In the genomic region with DNA sequence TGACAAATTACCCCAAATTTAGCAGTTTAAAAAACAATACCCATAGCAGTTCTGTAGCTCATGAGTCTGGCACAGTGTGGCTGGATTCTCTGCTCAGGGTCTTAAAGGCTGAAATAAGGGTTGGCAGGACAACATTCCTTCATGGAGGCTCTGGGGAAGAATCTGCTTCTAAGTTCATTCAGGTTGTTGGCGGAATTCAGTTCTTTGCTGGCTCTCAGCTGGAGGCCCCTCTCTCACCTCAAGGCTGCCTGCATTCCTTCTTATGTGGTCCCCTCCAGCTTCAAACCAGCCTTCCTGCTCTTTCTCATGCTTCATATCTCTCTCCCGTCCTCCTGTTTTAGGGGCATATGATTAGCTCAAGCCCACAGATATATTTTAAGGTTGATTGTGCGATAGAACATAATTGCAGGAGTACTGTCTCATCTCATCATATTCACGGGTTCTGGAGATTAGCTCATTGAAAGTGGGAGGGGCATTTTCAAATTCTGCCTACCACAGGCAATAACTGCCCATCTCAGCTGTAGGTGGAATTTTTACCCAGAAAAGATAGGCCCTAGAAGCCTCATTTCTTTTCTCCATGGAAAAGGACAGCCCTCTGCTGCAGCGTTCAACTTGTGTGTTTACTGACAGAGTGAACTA, we compare ENCODE assay signal across 21 cellular contexts. TPM values are rescaled to one million over a fixed set of nuclear protein-coding genes. Genes with fewer than 3 reads are reported as not detected.
DNase-seq lines count a peak whose midpoint lies in the region; ATAC-seq and TF ChIP-seq lines count a peak whose summit lies in the region.
"Had no signal": no experiment of that assay in that cellular context is flagged by ENCODE, and none has a peak within 500 bp of the region (broad histone marks: within the 10 kb centered on the region; RNA-seq: fewer than 3 reads in every experiment).

No MANE protein-coding gene starts in this region.

- no peak overlapping the region for H3K4ac ChIP-seq in neuronal stem cell (ENCODE audit: low read length)

- H2BK5ac ChIP-seq in neuronal stem cell (ENCODE audit: low read length), result no peak overlapping the region

- no peak overlapping the region for H4K91ac ChIP-seq in neuronal stem cell (ENCODE audit: low read depth, low read length, poor library complexity)

- H3K4me3 Mint-ChIP-seq in activated T-cell treated with anti-CD3 and anti-CD28 coated beads, Interleukin-2, amount 50 U/mL, for 24 hours, result no peak overlapping the region
- H3K4me3 Mint-ChIP-seq in T-helper 17 cell (no peak overlapping the region), endothelial cell (ENCODE audit: unreplicated experiment) (no peak overlapping the region)
- H3K4me3 Mint-ChIP-seq: CD8-positive, alpha-beta memory T cell had no signal

- DNase-seq in activated T-cell treated with anti-CD3 and anti-CD28 coated beads, Interleukin-2, amount 50 U/mL, for 24 hours, result no peak
- DNase-seq in activated T-cell treated with anti-CD3 and anti-CD28 coated beads, Interleukin-2, amount 50 U/mL, for 1 hour, result no peak
- DNase-seq in T-helper 17 cell (no peak), endothelial cell (ENCODE audit: low spot score) (no peak), neuronal stem cell (ENCODE audit: low spot score) (no peak), NCI-H774 (lab: John Stamatoyannopoulos, UW) (no peak), activated T-cell treated with anti-CD3 and anti-CD28 coated beads for 4 hours (no peak)
- DNase-seq: 8988T; activated gamma-delta T cell treated with Interleukin-2 at 50 U/mL for 16 hours; CD8-positive, alpha-beta memory T cell; cerebellar nuclear complex; gastrocnemius medialis; mucosa of descending colon; Peyer's patch; stimulated activated CD4-positive, alpha-beta T cell treated with anti-CD3 and anti-CD28 coated beads, Interleukin-15, amount 100 ng/mL, for 24 hours had no signal

- no peaks in the 10 kb centered on the region for H3K27me3 ChIP-seq in neuronal stem cell (ENCODE audit: control insufficient read depth in 3 of 3, insufficient read depth in 3 of 3, low read depth in 1 of 3, low read length in 3 of 3)
- H3K27me3 ChIP-seq: gastrocnemius medialis, Peyer's patch, suprapubic skin had no signal

- no peak overlapping the region for H3K9ac ChIP-seq in neuronal stem cell (ENCODE audit: low read depth, low read length, poor library complexity)

- H3K27me3 Mint-ChIP-seq in activated T-cell treated with anti-CD3 and anti-CD28 coated beads, Interleukin-2, amount 50 U/mL, for 24 hours, result no peaks in the 10 kb centered on the region
- H3K27me3 Mint-ChIP-seq in T-helper 17 cell (peaks cover 4% of the 10 kb centered on the region), endothelial cell (ENCODE audit: unreplicated experiment) (peaks cover 12% of the 10 kb centered on the region)
- H3K27me3 Mint-ChIP-seq: CD8-positive, alpha-beta memory T cell had no signal

- H3K18ac ChIP-seq in neuronal stem cell (ENCODE audit: low read length), result no peak overlapping the region

- ATAC-seq in T-helper 17 cell (no peak), GM21528 (IDR thresholded peaks at IDR 0.05; ENCODE audit: low FRiP score, unreplicated experiment) (no peak)
- ATAC-seq: gastrocnemius medialis, mucosa of descending colon had no signal

- no peak overlapping the region for H4K8ac ChIP-seq in neuronal stem cell (ENCODE audit: low read depth, low read length)

- no peak overlapping the region for H2BK120ac ChIP-seq in neuronal stem cell (ENCODE audit: low read depth, low read length)

- no CpG with 5 or more reads among the region's 5 CpGs for WGBS in neuronal stem cell (ENCODE audit: extremely low coverage in 2 of 2, insufficient read length in 2 of 2, insufficient replicate concordance in 1 of 2), 2 donors

- H3K4me2 ChIP-seq in neuronal stem cell (ENCODE audit: insufficient read depth, low read length, poor library complexity, severe bottlenecking), result no peak overlapping the region

- peaks cover 62% of the 10 kb centered on the region for H3K36me3 Mint-ChIP-seq in activated T-cell treated with anti-CD3 and anti-CD28 coated beads, Interleukin-2, amount 50 U/mL, for 24 hours (ENCODE audit: low read depth)
- peaks cover 9% of the 10 kb centered on the region for H3K36me3 Mint-ChIP-seq in T-helper 17 cell (ENCODE audit: low read depth)
- H3K36me3 Mint-ChIP-seq in endothelial cell (ENCODE audit: low read depth, unreplicated experiment), result peaks cover 31% of the 10 kb centered on the region

- no peak overlapping the region for H2AK5ac ChIP-seq in neuronal stem cell (ENCODE audit: low read depth, low read length)

- peak overlapping the region; percentile 8 for H3K27ac Mint-ChIP-seq in activated T-cell treated with anti-CD3 and anti-CD28 coated beads, Interleukin-2, amount 50 U/mL, for 24 hours
- H3K27ac Mint-ChIP-seq in T-helper 17 cell, result peak overlapping the region; percentile 85
- peak overlapping the region; percentile 13 for H3K27ac Mint-ChIP-seq in endothelial cell (ENCODE audit: unreplicated experiment)

- peaks cover 13% of the 10 kb centered on the region for H3K4me1 Mint-ChIP-seq in activated T-cell treated with anti-CD3 and anti-CD28 coated beads, Interleukin-2, amount 50 U/mL, for 24 hours (ENCODE audit: low read depth)
- H3K4me1 Mint-ChIP-seq in T-helper 17 cell (peaks cover 15% of the 10 kb centered on the region), endothelial cell (ENCODE audit: unreplicated experiment) (peaks cover 25% of the 10 kb centered on the region)

- H3K9me3 ChIP-seq in T-helper 17 cell (ENCODE audit: control insufficient read depth, low read length, poor library complexity, severe bottlenecking), result no peaks in the 10 kb centered on the region
- H3K9me3 ChIP-seq in neuronal stem cell (replicated peaks in 1 of 2; ENCODE audit: control insufficient read depth in 2 of 2, insufficient read depth in 1 of 2, low read depth in 1 of 2, low read length in 2 of 2), result no peaks in the 10 kb centered on the region
- H3K9me3 ChIP-seq: gastrocnemius medialis, mucosa of descending colon, Peyer's patch, prostate gland, suprapubic skin had no signal

- peaks cover under 1 to 9% of the 10 kb centered on the region in 2 donors for H3K4me1 ChIP-seq in neuronal stem cell (ENCODE audit: control insufficient read depth in 2 of 2, insufficient read depth in 1 of 2, low read depth in 1 of 2, low read length in 2 of 2)
- H3K4me1 ChIP-seq: prostate gland had no signal

- H3K14ac ChIP-seq in neuronal stem cell (ENCODE audit: low read length), result no peak overlapping the region

- no peak overlapping the region for H2AFZ ChIP-seq in neuronal stem cell (ENCODE audit: low read length)

- H3K9me3 Mint-ChIP-seq in activated T-cell treated with anti-CD3 and anti-CD28 coated beads, Interleukin-2, amount 50 U/mL, for 24 hours, result no peaks in the 10 kb centered on the region
- no peaks in the 10 kb centered on the region for H3K9me3 Mint-ChIP-seq in endothelial cell (ENCODE audit: unreplicated experiment)
- H3K9me3 Mint-ChIP-seq: CD8-positive, alpha-beta memory T cell had no signal

- peaks cover 22 to 73% of the 10 kb centered on the region in 2 donors for H3K36me3 ChIP-seq in neuronal stem cell (replicated peaks in 1 of 2; ENCODE audit: control insufficient read depth in 2 of 2, insufficient read depth in 2 of 2, low read length in 2 of 2)
- H3K36me3 ChIP-seq: prostate gland had no signal

- no peak overlapping the region for H2BK12ac ChIP-seq in neuronal stem cell (ENCODE audit: low read length)

- no peak overlapping the region for H2BK15ac ChIP-seq in neuronal stem cell (ENCODE audit: low read length)

- no peak for TF ChIP-seq CTCF in endothelial cell (IDR thresholded peaks at IDR 0.05; ENCODE audit: unreplicated experiment)

- H3K79me1 ChIP-seq in neuronal stem cell (ENCODE audit: low read depth, low read length), result no peaks in the 10 kb centered on the region

- H3K4me3 ChIP-seq in neuronal stem cell (ENCODE audit: low read length in 2 of 2), result no peak overlapping the region
- H3K4me3 ChIP-seq: gastrocnemius medialis, mucosa of descending colon, Peyer's patch, prostate gland, suprapubic skin had no signal

- H3K27ac ChIP-seq in neuronal stem cell (replicated peaks; ENCODE audit: low read length), result peak overlapping the region; percentile 20
- H3K27ac ChIP-seq: Peyer's patch, prostate gland, suprapubic skin, VCaP had no signal

- H3K23ac ChIP-seq in neuronal stem cell (ENCODE audit: low read depth, low read length, poor library complexity), result no peak overlapping the region

RNA-seq across cellular contexts. Expression of a gene that starts 5.6 kb away (rescaled TPM):
- total RNA-seq in T-helper 17 cell (1 to 10 TPM in 1 of 2 donors, under 1 TPM in 1; 0.89 to 1.1 TPM), endothelial cell (ENCODE audit: unreplicated experiment) (20.5 TPM)
- polyA plus RNA-seq in neuronal stem cell (2013, experiment 1 of 2), result 2.7 TPM
- 2.8 TPM for polyA plus RNA-seq in neuronal stem cell (2013, experiment 2 of 2)
- polyA plus RNA-seq: CD8-positive, alpha-beta memory T cell had no signal

RNA-seq across cellular contexts. Expression of a gene that starts 37.4 kb away (rescaled TPM):
- not detected for total RNA-seq in T-helper 17 cell
- not detected for total RNA-seq in endothelial cell (ENCODE audit: unreplicated experiment)
- not detected for polyA plus RNA-seq in neuronal stem cell (2013, experiment 1 of 2)
- not detected for polyA plus RNA-seq in neuronal stem cell (2013, experiment 2 of 2)
- total RNA-seq: activated CD8-positive, alpha-beta memory T cell treated with anti-CD3 and anti-CD28 coated beads for 36 hours; CD8-positive, alpha-beta memory T cell; mucosa of descending colon; NCI-H460; Peyer's patch; suprapubic skin had no signal
- polyA plus RNA-seq: CD8-positive, alpha-beta memory T cell had no signal

RNA-seq across cellular contexts. Expression of a gene that starts 47.5 kb away (rescaled TPM):
- total RNA-seq in T-helper 17 cell, result 100 to 1,000 TPM; 240 to 241 TPM
- total RNA-seq in endothelial cell (ENCODE audit: unreplicated experiment), result 118 TPM
- polyA plus RNA-seq in neuronal stem cell (2013, experiment 1 of 2), result 57.4 TPM
- 60.9 TPM for polyA plus RNA-seq in neuronal stem cell (2013, experiment 2 of 2)

RNA-seq across cellular contexts. Expression of a gene that starts 54.7 kb away (rescaled TPM):
- total RNA-seq in T-helper 17 cell (not detected), endothelial cell (ENCODE audit: unreplicated experiment) (not detected)
- polyA plus RNA-seq in neuronal stem cell (2013, experiment 1 of 2), result not detected
- polyA plus RNA-seq in neuronal stem cell (2013, experiment 2 of 2), result not detected
- total RNA-seq: activated CD8-positive, alpha-beta memory T cell treated with anti-CD3 and anti-CD28 coated beads for 36 hours; CD8-positive, alpha-beta memory T cell; NCI-H460 had no signal
- polyA plus RNA-seq: CD8-positive, alpha-beta memory T cell had no signal

RNA-seq across cellular contexts. Expression of a gene that starts 57.3 kb away (rescaled TPM):
- total RNA-seq in T-helper 17 cell (10 to 100 TPM; 42.7 to 49.1 TPM), endothelial cell (ENCODE audit: unreplicated experiment) (75.1 TPM)
- polyA plus RNA-seq in neuronal stem cell (2013, experiment 1 of 2), result 75.6 TPM
- 77.7 TPM for polyA plus RNA-seq in neuronal stem cell (2013, experiment 2 of 2)

Comparison
In these comparisons a context has a peak if more than half of its experiments do, and no peak if none do; other contexts are left out.
1. H3K27ac Mint-ChIP-seq: peak in every context shown above with its lines; median percentile 85 in T-helper 17 cell; 13 in endothelial cell; 8 in activated T-cell treated with anti-CD3 and anti-CD28 coated beads, Interleukin-2, amount 50 U/mL, for 24 hours.
2. RNA of a gene that starts 5.6 kb away (total RNA-seq): 20.5 TPM in endothelial cell (single experiment); 0.89 to 1.1 TPM in T-helper 17 cell; every median in the first group is over 10 times any median in the second.